Comparison of ENCODE assay signal across 8 cellular contexts in the genomic region with DNA sequence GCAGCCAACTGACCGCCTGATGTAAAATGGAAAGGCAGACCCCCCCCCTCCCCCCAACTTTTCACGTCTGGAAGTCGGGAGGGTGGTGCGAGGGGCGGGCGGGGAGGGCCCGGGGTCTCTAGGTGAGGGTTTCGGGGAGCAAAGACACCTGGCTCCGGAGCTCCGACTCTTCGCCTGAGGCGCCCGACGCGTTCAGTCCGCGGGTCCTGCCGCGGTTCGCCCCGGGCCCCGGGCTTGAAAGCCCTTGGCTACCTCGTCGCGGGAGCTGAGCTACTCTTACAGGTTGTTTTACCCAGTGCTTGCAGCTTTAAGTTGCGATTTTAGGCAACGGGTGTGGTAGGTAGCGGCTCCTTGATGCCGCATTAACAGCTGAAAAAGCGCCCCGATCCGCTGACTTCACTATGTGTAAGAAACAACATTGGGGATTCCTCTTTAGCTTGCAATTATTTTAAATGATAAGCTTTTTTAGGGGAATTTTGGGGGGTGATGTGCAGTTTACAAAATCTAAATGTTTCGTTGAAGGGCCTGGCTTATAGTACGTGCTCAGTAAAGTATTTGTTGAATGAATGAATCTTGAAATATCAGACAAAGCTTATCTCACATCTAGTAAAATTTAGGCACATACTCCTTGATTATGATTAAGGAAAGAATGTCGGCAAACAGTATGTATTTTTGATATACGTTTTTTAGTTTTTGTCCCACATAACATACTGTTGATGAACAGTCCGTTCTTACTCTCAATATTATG. TPM values are rescaled to one million over a fixed set of nuclear protein-coding genes. Genes with fewer than 3 reads are reported as not detected.
DNase-seq lines count a peak whose midpoint lies in the region; ATAC-seq and TF ChIP-seq lines count a peak whose summit lies in the region.

No MANE protein-coding gene starts in this region.

- TF ChIP-seq POLR2A in ovary (IDR thresholded peaks at IDR 0.05), result no peak

- 1 to 2% (median 2%) methylated on average over 34 to 37 of the region's 37 CpGs for WGBS in ovary, 3 donors

- H3K4me1 Mint-ChIP-seq in glutamatergic neuron (ENCODE audit: low read depth, unreplicated experiment), result peaks cover 7% of the 10 kb centered on the region

- peak overlapping the region; percentile 73 for H3K4me3 ChIP-seq in ovary

- H3K36me3 Mint-ChIP-seq in glutamatergic neuron (ENCODE audit: unreplicated experiment), result no peaks in the 10 kb centered on the region

- peak overlapping the region; percentile 93 for H3K27ac Mint-ChIP-seq in glutamatergic neuron (ENCODE audit: unreplicated experiment)

- no peaks in the 10 kb centered on the region for H3K36me3 ChIP-seq in ovary

- peak overlapping the region; percentile 69 to 88 for H3K27ac ChIP-seq in ovary

- DNase-seq in COR-L47 (lab: John Stamatoyannopoulos, UW) (peak; percentile 44), NCI-H345 treated with DMSO at 0.1 percent for 48 hours (lab: John Stamatoyannopoulos, UW; ENCODE audit: unreplicated experiment) (peak; percentile 21), activated gamma-delta T cell treated with Interleukin-2 at 50 U/mL for 16 hours (peak; percentile 34), glutamatergic neuron (peak; percentile 38), ovary (peak in 4 of 5 donors; percentile 27 to 59 (median 44)), SKM-1 (lab: John Stamatoyannopoulos, UW; ENCODE audit: unreplicated experiment) (no peak)

- no peaks in the 10 kb centered on the region for H3K27me3 ChIP-seq in ovary

- no peaks in the 10 kb centered on the region for H3K9me3 ChIP-seq in ovary

- peaks cover 4% of the 10 kb centered on the region for H3K4me1 ChIP-seq in ovary (ENCODE audit: insufficient read depth)

- TF ChIP-seq CTCF in glutamatergic neuron (IDR thresholded peaks at IDR 0.05; ENCODE audit: partially characterized antibody, unreplicated experiment) (no peak), ovary (IDR thresholded peaks at IDR 0.05) (no peak)

- peak overlapping the region; percentile 89 for H3K4me3 Mint-ChIP-seq in glutamatergic neuron (ENCODE audit: unreplicated experiment)

- peaks cover 5% of the 10 kb centered on the region for H3K9me3 Mint-ChIP-seq in glutamatergic neuron (ENCODE audit: unreplicated experiment)

- no peaks in the 10 kb centered on the region for H3K27me3 Mint-ChIP-seq in glutamatergic neuron (ENCODE audit: unreplicated experiment)

- ATAC-seq in GM21717 (IDR thresholded peaks at IDR 0.05; ENCODE audit: unreplicated experiment), result peak; percentile 16
- ATAC-seq in GM21515 (IDR thresholded peaks at IDR 0.05; ENCODE audit: unreplicated experiment), result no peak

- TF ChIP-seq EP300 in ovary (IDR thresholded peaks at IDR 0.05), result no peak

- intact Hi-C loops in ovary (cut with DNase I), result loop anchor here in 3 of 4 donors (10.0 kb wide), 2 partner anchors 90 to 100 kb away; partner anchors contain the start of genes HINT1 (in 2 of the 3) and LYRM7 (in 1 of the 3)

RNA-seq across cellular contexts. Expression of gene CDC42SE2, which starts 0.8 kb away (rescaled TPM):
- 15.5 TPM for total RNA-seq in glutamatergic neuron (ENCODE audit: unreplicated experiment)
- total RNA-seq in ovary, result 10 to 100 TPM; 18.0 to 37.6 (median 23.7) TPM
- 10 to 100 TPM; 22.0 to 26.8 TPM for polyA plus RNA-seq in ovary
